14 cellular contexts compared by ENCODE assay signal in the genomic region with DNA sequence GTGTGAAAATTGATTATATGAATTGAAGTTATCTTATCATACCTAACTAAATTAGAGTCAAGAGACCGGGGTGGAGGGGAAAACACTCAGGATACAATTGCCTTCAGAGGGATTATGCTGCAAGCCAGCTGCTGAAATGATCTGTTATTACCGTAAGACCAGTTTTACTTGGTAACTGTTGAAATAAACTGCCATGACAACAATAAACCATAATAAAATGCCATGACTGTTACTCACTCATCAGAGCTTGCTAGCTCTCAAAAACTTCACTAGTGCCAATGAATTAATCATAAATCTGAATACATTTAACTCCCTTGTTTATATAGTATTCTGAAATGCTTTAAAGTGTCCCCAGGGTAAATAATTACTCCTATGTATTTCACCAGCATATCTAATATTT.
A peak's percentile ranks its signal among the peaks of the same experiment; 100 is the strongest.
DNase-seq lines count a peak whose midpoint lies in the region; ATAC-seq and TF ChIP-seq lines count a peak whose summit lies in the region.
"Had no signal": no experiment of that assay in that cellular context is flagged by ENCODE, and none has a peak within 500 bp of the region (broad histone marks: within the 10 kb centered on the region; RNA-seq: fewer than 3 reads in every experiment).

No MANE protein-coding gene starts in this region.

- peaks cover 11% of the 10 kb centered on the region for H3K9me3 Mint-ChIP-seq in stimulated activated memory B cell treated with anti-CD40 and anti-IgM and Interleukin-4, amounts not matched to agents 10 μg/mL and 1 μg/mL and 100 μg/mL, for 72 hours
- H3K9me3 Mint-ChIP-seq in endothelial cell (ENCODE audit: unreplicated experiment): no peaks in the 10 kb centered on the region
- H3K9me3 Mint-ChIP-seq: CD4-positive, alpha-beta memory T cell; GM23338 had no signal

- H3K4me3 ChIP-seq in AG10803 (ENCODE audit: low read length) (no peak overlapping the region), choroid plexus epithelial cell (ENCODE audit: low read depth, low read length) (no peak overlapping the region)
- H3K4me3 ChIP-seq: GM23338 had no signal

- no peak for TF ChIP-seq CTCF in AG10803 (conservative IDR thresholded peaks at IDR 0.05; ENCODE audit: low read length)
- no peak for TF ChIP-seq CTCF in choroid plexus epithelial cell (conservative IDR thresholded peaks at IDR 0.05; ENCODE audit: low read depth, low read length)
- no peak for TF ChIP-seq CTCF in endothelial cell (IDR thresholded peaks at IDR 0.05; ENCODE audit: unreplicated experiment)

- no peaks in the 10 kb centered on the region for H3K27me3 Mint-ChIP-seq in stimulated activated memory B cell treated with anti-CD40 and anti-IgM and Interleukin-4, amounts not matched to agents 10 μg/mL and 1 μg/mL and 100 μg/mL, for 72 hours
- H3K27me3 Mint-ChIP-seq in endothelial cell (ENCODE audit: unreplicated experiment): no peaks in the 10 kb centered on the region
- H3K27me3 Mint-ChIP-seq: activated CD4-positive, alpha-beta T cell treated with anti-CD3 and anti-CD28 coated beads for 36 hours; CD4-positive, alpha-beta memory T cell had no signal

- no peak for ATAC-seq in stimulated activated memory B cell treated with anti-CD40 and anti-IgM and Interleukin-4, amounts not matched to agents 10 μg/mL and 1 μg/mL and 100 μg/mL, for 72 hours
- ATAC-seq in left lobe of liver: no peak
- ATAC-seq: activated CD4-positive, alpha-beta T cell treated with anti-CD3 and anti-CD28 coated beads for 36 hours; GM23338 had no signal

- H3K4me1 Mint-ChIP-seq in stimulated activated memory B cell treated with anti-CD40 and anti-IgM and Interleukin-4, amounts not matched to agents 10 μg/mL and 1 μg/mL and 100 μg/mL, for 72 hours: peaks cover 16% of the 10 kb centered on the region
- H3K4me1 Mint-ChIP-seq in endothelial cell (ENCODE audit: unreplicated experiment): peaks cover 10% of the 10 kb centered on the region
- H3K4me1 Mint-ChIP-seq: activated CD4-positive, alpha-beta T cell treated with anti-CD3 and anti-CD28 coated beads for 36 hours; GM23338 had no signal

- H3K27ac Mint-ChIP-seq in stimulated activated memory B cell treated with anti-CD40 and anti-IgM and Interleukin-4, amounts not matched to agents 10 μg/mL and 1 μg/mL and 100 μg/mL, for 72 hours: no peak overlapping the region
- H3K27ac Mint-ChIP-seq in endothelial cell (ENCODE audit: unreplicated experiment): no peak overlapping the region
- H3K27ac Mint-ChIP-seq: activated CD4-positive, alpha-beta T cell treated with anti-CD3 and anti-CD28 coated beads for 36 hours; activated T-helper 1 cell treated with anti-CD3 and anti-CD28 coated beads, Interleukin-12 subunit alpha, Interleukin-12 subunit beta, Interleukin-2, Interleukin-4 antibody, amounts not matched to agents 30 ng/mL and 10 ng/mL and 1 ng/mL, durations not matched to agents 14 hours and 24 hours and 36 hours; CD4-positive, alpha-beta memory T cell; GM23338 had no signal

- no peak overlapping the region for H3K4me3 Mint-ChIP-seq in stimulated activated memory B cell treated with anti-CD40 and anti-IgM and Interleukin-4, amounts not matched to agents 10 μg/mL and 1 μg/mL and 100 μg/mL, for 72 hours
- no peak overlapping the region for H3K4me3 Mint-ChIP-seq in endothelial cell (ENCODE audit: unreplicated experiment)
- H3K4me3 Mint-ChIP-seq: activated CD4-positive, alpha-beta T cell treated with anti-CD3 and anti-CD28 coated beads for 36 hours; activated T-helper 1 cell treated with anti-CD3 and anti-CD28 coated beads, Interleukin-12 subunit alpha, Interleukin-12 subunit beta, Interleukin-2, Interleukin-4 antibody, amounts not matched to agents 30 ng/mL and 10 ng/mL and 1 ng/mL, durations not matched to agents 14 hours and 24 hours and 36 hours; CD4-positive, alpha-beta memory T cell; GM23338 had no signal

- DNase-seq in AG10803 (ENCODE audit: low read depth) (peak; percentile 74), HT1080 (ENCODE audit: low read depth) (peak; percentile 16), choroid plexus epithelial cell (ENCODE audit: low read depth) (peak; percentile 68), lung microvascular endothelial cell (ENCODE audit: low read depth in 2 of 2) (peak; percentile 16 to 50), endothelial cell (ENCODE audit: low spot score) (no peak), left lobe of liver (ENCODE audit: low spot score) (no peak)
- no peak for DNase-seq in stimulated activated CD4-positive, alpha-beta T cell treated with anti-CD3 and anti-CD28 coated beads, Interleukin-12 subunit alpha, Interleukin-12 subunit beta, amount 100 ng/mL, for 4 hours
- DNase-seq: activated CD4-positive, alpha-beta T cell treated with anti-CD3 and anti-CD28 coated beads for 36 hours; CD4-positive, alpha-beta memory T cell; NCI-H146; stimulated activated naive CD4-positive, alpha-beta T cell had no signal

- H3K36me3 Mint-ChIP-seq in stimulated activated memory B cell treated with anti-CD40 and anti-IgM and Interleukin-4, amounts not matched to agents 10 μg/mL and 1 μg/mL and 100 μg/mL, for 72 hours: no peaks in the 10 kb centered on the region
- H3K36me3 Mint-ChIP-seq in endothelial cell (ENCODE audit: low read depth, unreplicated experiment): no peaks in the 10 kb centered on the region
- H3K36me3 Mint-ChIP-seq: CD4-positive, alpha-beta memory T cell had no signal

Comparison
In these comparisons a context has a peak if more than half of its experiments do, and no peak if none do; other contexts are left out.
1. DNase-seq: peak in AG10803 (single experiment), HT1080 (single experiment), choroid plexus epithelial cell (single experiment) and lung microvascular endothelial cell (2 of 2); none in endothelial cell (single experiment), left lobe of liver (single experiment) and stimulated activated CD4-positive, alpha-beta T cell treated with anti-CD3 and anti-CD28 coated beads, Interleukin-12 subunit alpha, Interleukin-12 subunit beta, amount 100 ng/mL, for 4 hours (single experiment).